8 cellular contexts compared by ENCODE assay signal in genomic region chr19:18291019-18291524, GRCh38. TPM values are rescaled to one million over a fixed set of nuclear protein-coding genes. Genes with fewer than 3 reads are reported as not detected.
DNase-seq lines count a peak whose midpoint lies in the region; ATAC-seq and TF ChIP-seq lines count a peak whose summit lies in the region.

No MANE protein-coding gene starts in this region.

- intact Hi-C loops in stomach (cut with DNase I; ENCODE audit: low total_unique reads), result no loop called here

- H3F3A ChIP-seq in SK-N-SH (replicated peaks; ENCODE audit: insufficient read depth), result peaks cover 22% of the 10 kb centered on the region

- no peak for TF ChIP-seq POLR2A in stomach (IDR thresholded peaks at IDR 0.05)

- POLR2A ChIA-PET in SK-N-SH (lab: Yijun Ruan, JAX), result interaction anchor here (1.3 to 3.8 kb wide), 4 partner anchors 11 to 128 kb away, joined by 4 to 112 read pairs (median 15); partner anchors contain the start of genes JUND, LSM4 and SSBP4

- TF ChIP-seq RAD21 in SK-N-SH (IDR thresholded peaks at IDR 0.05; ENCODE audit: low read length), result no peak

- H3K27me3 Mint-ChIP-seq in T-helper 17 cell, result no peaks in the 10 kb centered on the region

- H3K4me3 ChIP-seq in SK-N-SH (ENCODE audit: low read depth in 2 of 2, low read length in 1 of 2), result peak overlapping the region; percentile 58 to 71; a peak in 3 of 4 replicates
- no peak overlapping the region for H3K4me3 ChIP-seq in hepatocyte
- H3K4me3 ChIP-seq in stomach, result peak overlapping the region; percentile 46 to 70 (median 61)

- H3K27ac Mint-ChIP-seq in T-helper 17 cell, result peak overlapping the region; percentile 99

- H3K4me3 Mint-ChIP-seq in T-helper 17 cell, result peak overlapping the region; percentile 88

- H3K79me2 ChIP-seq in SK-N-SH (ENCODE audit: insufficient read depth), result no peaks in the 10 kb centered on the region
- H3K79me2 ChIP-seq in hepatocyte, result peaks cover 3% of the 10 kb centered on the region

- H3K4me1 Mint-ChIP-seq in T-helper 17 cell, result peaks cover 46% of the 10 kb centered on the region

- H3K4me1 ChIP-seq in SK-N-SH (ENCODE audit: control insufficient read depth in 1 of 2, insufficient read depth in 2 of 2, low read depth in 1 of 2, low read length in 1 of 2) (peaks cover 8 to 22% of the 10 kb centered on the region in 2 experiments; a peak in 2 of 4 replicates), hepatocyte (ENCODE audit: insufficient read depth) (peaks cover 41% of the 10 kb centered on the region), stomach (peaks cover 24 to 52% (median 39%) of the 10 kb centered on the region in 4 donors)

- H3K9me2 ChIP-seq in SK-N-SH (no peaks in the 10 kb centered on the region), hepatocyte (replicated peaks; ENCODE audit: insufficient read depth) (no peaks in the 10 kb centered on the region)

- no peak for TF ChIP-seq EP300 in SK-N-SH (IDR thresholded peaks at IDR 0.05; ENCODE audit: borderline replicate concordance in 1 of 2, low read depth in 1 of 2, low read length in 1 of 2)
- no peak for TF ChIP-seq EP300 in stomach (IDR thresholded peaks at IDR 0.05)

- ATAC-seq in SK-N-SH treated with all-trans-retinoic acid at 6 μM for 48 hours (no peak), T-helper 17 cell (no peak), HG02798 (IDR thresholded peaks at IDR 0.05; ENCODE audit: poor library complexity, unreplicated experiment) (no peak)

- H3K27ac ChIP-seq in SK-N-SH (ENCODE audit: low read depth in 2 of 2, low read length in 1 of 2) (peak overlapping the region; percentile 72 to 94; a peak in 3 of 4 replicates), hepatocyte (peak overlapping the region; percentile 96), stomach (peak overlapping the region; percentile 94 to 100 (median 96))

- CTCF ChIA-PET in SK-N-SH (lab: Yijun Ruan, JAX), result interaction anchor here (1.0 to 5.1 kb wide), 2 partner anchors 11 to 39 kb away, joined by 4 to 67 read pairs; partner anchors contain the start of gene JUND

- 88% methylated on average over 14 of the region's 21 CpGs for WGBS in SK-N-SH (ENCODE audit: low lambda C conversion rate)
- 52% methylated on average over 21 of the region's 21 CpGs for WGBS in hepatocyte (ENCODE audit: low lambda C conversion rate, missing lambda C conversion rate)
- 34 to 52% (median 45%) methylated on average over 20 to 21 of the region's 21 CpGs for WGBS in stomach, 5 donors

- H3K9ac ChIP-seq in SK-N-SH, result peak overlapping the region; percentile 80

- no peak overlapping the region for H2AFZ ChIP-seq in SK-N-SH (ENCODE audit: low read depth)
- H2AFZ ChIP-seq in hepatocyte, result peak overlapping the region; percentile 10

- peak; percentile 63 for DNase-seq in SK-N-SH
- no peak for DNase-seq in T-helper 17 cell
- no peak for DNase-seq in hepatocyte (ENCODE audit: low spot score)
- no peak for DNase-seq in stomach
- no peak for DNase-seq in AG08395 (ENCODE audit: low spot score)
- DNase-seq in superior temporal gyrus (ENCODE audit: extremely low spot score), result no peak

- TF ChIP-seq CTCF in SK-N-SH (IDR thresholded peaks at IDR 0.05), result peak; percentile 12; the same call in 1 of the 2 replicates
- TF ChIP-seq CTCF in hepatocyte (IDR thresholded peaks at IDR 0.05; ENCODE audit: poor library complexity), result no peak
- no peak for TF ChIP-seq CTCF in stomach (IDR thresholded peaks at IDR 0.05)

- no peaks in the 10 kb centered on the region for H3K36me3 ChIP-seq in SK-N-SH (replicated peaks in 1 of 2; ENCODE audit: control insufficient read depth in 1 of 2, insufficient read depth in 2 of 2, low read length in 1 of 2)
- no peaks in the 10 kb centered on the region for H3K36me3 ChIP-seq in hepatocyte (replicated peaks; ENCODE audit: insufficient read depth, low read depth)
- no peaks in the 10 kb centered on the region for H3K36me3 ChIP-seq in stomach

- H3K4me2 ChIP-seq in SK-N-SH (peak overlapping the region; percentile 96; the same call in 1 of the 2 replicates), hepatocyte (peak overlapping the region; percentile 91)

- H4K20me1 ChIP-seq in SK-N-SH (ENCODE audit: insufficient read depth) (no peaks in the 10 kb centered on the region), hepatocyte (ENCODE audit: insufficient read depth, poor library complexity, severe bottlenecking) (no peaks in the 10 kb centered on the region)

- no peaks in the 10 kb centered on the region for H3K36me3 Mint-ChIP-seq in T-helper 17 cell (ENCODE audit: low read depth)

- H3K27me3 ChIP-seq in SK-N-SH (ENCODE audit: insufficient read depth) (no peaks in the 10 kb centered on the region), hepatocyte (no peaks in the 10 kb centered on the region), stomach (no peaks in the 10 kb centered on the region)

- H3K9me3 ChIP-seq in SK-N-SH (no peaks in the 10 kb centered on the region), T-helper 17 cell (ENCODE audit: control insufficient read depth, low read length, poor library complexity, severe bottlenecking) (no peaks in the 10 kb centered on the region), hepatocyte (ENCODE audit: low read depth) (no peaks in the 10 kb centered on the region), stomach (no peaks in the 10 kb centered on the region)

TF ChIP-seq in SK-N-SH, 30 proteins besides CTCF, POLR2A, EP300 and RAD21 (continues in another document):
- TF ChIP-seq CHD2 (IDR thresholded peaks at IDR 0.05; ENCODE audit: low read length, partially characterized antibody), result no peak
- TF ChIP-seq SMC3 (IDR thresholded peaks at IDR 0.05; ENCODE audit: low read depth, low read length), result no peak
- TF ChIP-seq NFIC (IDR thresholded peaks at IDR 0.05; ENCODE audit: borderline replicate concordance), result 0 out of 2 replicates have a peak, but pooled peaks have one; percentile 16

TF ChIP-seq in SK-N-SH treated with all-trans-retinoic acid at 6 μM for 48 hours, 23 proteins besides CTCF, POLR2A, EP300 and RAD21 (continues in another document):
- TF ChIP-seq PATZ1 (CRISPR knock-in tag; IDR thresholded peaks at IDR 0.05; ENCODE audit: borderline replicate concordance) (no peak), GLIS3 (CRISPR knock-in tag; IDR thresholded peaks at IDR 0.05) (no peak), RARB (CRISPR knock-in tag; IDR thresholded peaks at IDR 0.05) (no peak)

RNA-seq across cellular contexts. Expression of gene JUND, which starts 9.7 kb away (rescaled TPM):
- polyA plus RNA-seq in SK-N-SH (2012; rRNA removed) (92.5 and 115 TPM in 2 replicates), hepatocyte (698 and 768 TPM in 2 replicates), stomach (100 to 1,000 TPM in 2 of 3 donors, 10 to 100 TPM in 1; 78.6 to 272 (median 102) TPM)
- 55.4 and 101 TPM in 2 replicates for polyA plus RNA-seq in SK-N-SH (2012; cell fraction: cytosol; rRNA removed)
- 125 and 131 TPM in 2 replicates for polyA plus RNA-seq in SK-N-SH (2012; cell fraction: nucleus; rRNA removed)
- total RNA-seq in T-helper 17 cell (1,000 to 10,000 TPM; 1,212 to 1,401 TPM), hepatocyte (307 and 379 TPM in 2 replicates), stomach (1,000 to 10,000 TPM in 2 of 5 donors, 100 to 1,000 TPM in 3; 118 to 1,659 (median 737) TPM)

RNA-seq across cellular contexts. Expression of gene IQCN, which starts 16.8 kb away (rescaled TPM):
- polyA plus RNA-seq in SK-N-SH (2012; rRNA removed) (1.9 and 2.5 TPM in 2 replicates), hepatocyte (1.5 and 2.3 TPM in 2 replicates), stomach (1 to 10 TPM; 1.4 to 2.7 (median 2.6) TPM)
- polyA plus RNA-seq in SK-N-SH (2012; cell fraction: cytosol; rRNA removed), result 0.19 and 0.41 TPM in 2 replicates
- 16.0 and 19.5 TPM in 2 replicates for polyA plus RNA-seq in SK-N-SH (2012; cell fraction: nucleus; rRNA removed)
- total RNA-seq in T-helper 17 cell (10 to 100 TPM; 16.5 to 21.9 TPM), hepatocyte (3.7 and 3.9 TPM in 2 replicates), stomach (10 to 100 TPM in 1 of 5 donors, 1 to 10 TPM in 3, not detected in 1; 2.4 to 35.7 (median 4.0) TPM)

RNA-seq across cellular contexts. Expression of gene LSM4, which starts 31.8 kb away (rescaled TPM):
- polyA plus RNA-seq in SK-N-SH (2012; rRNA removed) (235 and 277 TPM in 2 replicates), hepatocyte (218 and 226 TPM in 2 replicates), stomach (100 to 1,000 TPM; 114 to 181 (median 173) TPM)
- polyA plus RNA-seq in SK-N-SH (2012; cell fraction: cytosol; rRNA removed), result 193 and 249 TPM in 2 replicates
- polyA plus RNA-seq in SK-N-SH (2012; cell fraction: nucleus; rRNA removed), result 104 and 192 TPM in 2 replicates
- total RNA-seq in T-helper 17 cell (10 to 100 TPM; 43.3 to 46.6 TPM), hepatocyte (185 and 202 TPM in 2 replicates), stomach (100 to 1,000 TPM in 2 of 5 donors, 10 to 100 TPM in 3; 24.1 to 185 (median 98.6) TPM)

RNA-seq across cellular contexts. Expression of gene PGPEP1, which starts 49.3 kb away (rescaled TPM):
- polyA plus RNA-seq in SK-N-SH (2012; rRNA removed) (13.8 and 13.9 TPM in 2 replicates), hepatocyte (24.8 and 26.8 TPM in 2 replicates), stomach (10 to 100 TPM in 2 of 3 donors, 1 to 10 TPM in 1; 8.4 to 40.0 (median 31.8) TPM)
- polyA plus RNA-seq in SK-N-SH (2012; cell fraction: cytosol; rRNA removed), result 6.6 and 6.9 TPM in 2 replicates
- polyA plus RNA-seq in SK-N-SH (2012; cell fraction: nucleus; rRNA removed), result 29.5 and 30.2 TPM in 2 replicates
- total RNA-seq in T-helper 17 cell (10 to 100 TPM; 22.0 to 28.3 TPM), hepatocyte (35.0 and 36.1 TPM in 2 replicates), stomach (10 to 100 TPM in 4 of 5 donors, 1 to 10 TPM in 1; 8.0 to 58.9 (median 22.9) TPM)
